ENCODE assay signal across 9 cellular contexts in the genomic region with DNA sequence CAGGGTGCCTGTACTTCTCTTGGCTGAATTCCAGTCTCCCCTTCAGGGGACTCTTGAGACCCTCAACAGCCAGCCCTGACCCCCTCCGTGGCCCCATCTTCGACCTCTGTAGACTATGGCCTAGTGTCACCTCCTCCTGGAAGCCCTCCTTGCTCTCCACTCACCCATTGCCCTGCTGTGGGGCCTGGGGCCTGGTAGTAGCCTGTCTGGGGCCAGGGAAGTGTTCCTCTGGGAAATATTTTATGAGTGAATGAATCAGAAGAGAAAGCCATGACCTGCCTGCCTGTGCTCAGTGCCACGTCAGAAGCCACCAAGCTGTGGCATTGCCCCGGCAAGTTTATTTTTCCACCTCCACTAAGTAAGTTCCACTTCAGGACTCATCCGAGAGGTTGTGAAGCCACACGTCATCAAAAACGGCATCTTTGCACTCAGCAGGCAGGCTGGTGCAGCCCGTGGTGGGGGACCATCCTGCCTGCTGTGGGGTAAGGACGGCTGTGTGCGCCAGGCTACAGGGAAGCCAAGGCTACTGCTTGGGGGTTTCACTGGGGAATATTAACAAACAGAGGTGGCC. TPM values are rescaled to one million over a fixed set of nuclear protein-coding genes. Genes with fewer than 3 reads are reported as not detected.
A peak's percentile ranks its signal among the peaks of the same experiment; 100 is the strongest.
DNase-seq lines count a peak whose midpoint lies in the region; ATAC-seq, FAIRE-seq and TF ChIP-seq lines count a peak whose summit lies in the region.
"Had no signal": no experiment of that assay in that cellular context is flagged by ENCODE, and none has a peak within 500 bp of the region (broad histone marks: within the 10 kb centered on the region; RNA-seq: fewer than 3 reads in every experiment).

No MANE protein-coding gene starts in this region.

- H3K4me1 ChIP-seq in HepG2 (ENCODE audit: insufficient read depth, low read length) (peaks cover 40% of the 10 kb centered on the region), testis (peaks cover 90% of the 10 kb centered on the region)

- H3K4me3 ChIP-seq in HepG2 (replicated peaks in 1 of 3; ENCODE audit: insufficient read depth in 1 of 3, low read depth in 2 of 3, low read length in 3 of 3) (no peak overlapping the region), testis (no peak overlapping the region)

- H3K79me2 ChIP-seq in HepG2 (ENCODE audit: insufficient read depth, low read length): no peaks in the 10 kb centered on the region

- H2AFZ ChIP-seq in HepG2 (ENCODE audit: low read length): no peak overlapping the region

- H4K20me1 ChIP-seq in HepG2 (ENCODE audit: insufficient read depth, low read length): no peaks in the 10 kb centered on the region

- DNase-seq in M059J (ENCODE audit: low read depth): peak; percentile 69
- DNase-seq in chondrocyte (ENCODE audit: low spot score): no peak
- DNase-seq in HepG2 (ENCODE audit: low spot score): no peak
- no peak for DNase-seq in testis
- DNase-seq in NCI-H345 (lab: John Stamatoyannopoulos, UW): no peak
- DNase-seq in WTC11 (ENCODE audit: low spot score): no peak
- DNase-seq: stimulated activated CD4-positive, alpha-beta T cell treated with anti-CD3 and anti-CD28 coated beads, Interleukin-1b, Interleukin-23, amount 100 ng/mL, for 48 hours had no signal

- H3K9me3 Mint-ChIP-seq in chondrocyte (ENCODE audit: low read depth) (no peaks in the 10 kb centered on the region), WTC11 (no peaks in the 10 kb centered on the region)

- H3K27me3 ChIP-seq in HepG2 (ENCODE audit: control insufficient read depth in 1 of 2, insufficient read depth in 2 of 2, low read length in 2 of 2): peaks cover 11 to 45% of the 10 kb centered on the region in 2 experiments; a peak in 4 of 5 replicates
- no peaks in the 10 kb centered on the region for H3K27me3 ChIP-seq in testis

- intact Hi-C loops in HepG2 (cut with micrococcal nuclease; ENCODE audit: unreplicated experiment): no loop called here
- intact Hi-C loops in testis (cut with DNase I; ENCODE audit: low total_unique reads): no loop called here

- H3K9me3 ChIP-seq in HepG2 (ENCODE audit: low read length): no peaks in the 10 kb centered on the region
- no peaks in the 10 kb centered on the region for H3K9me3 ChIP-seq in testis

- H3K4me3 Mint-ChIP-seq in chondrocyte (ENCODE audit: unreplicated experiment) (no peak overlapping the region), WTC11 (no peak overlapping the region)

- WGBS in HepG2 (ENCODE audit: low lambda C conversion rate): 46% methylated on average over 10 of the region's 10 CpGs
- 51 to 57% methylated on average over 10 of the region's 10 CpGs for WGBS in testis, 2 donors

- H3K4me1 Mint-ChIP-seq in chondrocyte (ENCODE audit: low read depth) (peaks cover 50% of the 10 kb centered on the region), WTC11 (no peaks in the 10 kb centered on the region)

- H3K4me2 ChIP-seq in HepG2 (ENCODE audit: low read depth, low read length): no peak overlapping the region

- POLR2A ChIA-PET in HepG2 (lab: Yijun Ruan, JAX): no interaction called here
- POLR2A ChIA-PET in WTC11 (lab: Charles Lee): interaction anchor here (0.6 kb wide), 1 partner anchor 625 kb away, joined by 5 read pairs; no protein-coding TSS in a partner anchor

- H3K36me3 ChIP-seq in HepG2 (replicated peaks in 1 of 2; ENCODE audit: control insufficient read depth in 1 of 2, insufficient read depth in 2 of 2, low read length in 2 of 2) (no peaks in the 10 kb centered on the region), testis (ENCODE audit: low read depth, missing control alignments) (no peaks in the 10 kb centered on the region)

- no peak overlapping the region for H3K27ac ChIP-seq in HepG2 (ENCODE audit: extremely low read length, insufficient read depth, low read length)
- peak overlapping the region; percentile 97 to 98 for H3K27ac ChIP-seq in testis

- CTCF ChIA-PET in HepG2 (lab: Yijun Ruan, JAX; ENCODE audit: low intra/inter-chr PET ratio, low total read pairs): no interaction called here
- CTCF ChIA-PET in WTC11 (lab: Charles Lee): no interaction called here

- ATAC-seq in HepG2: no peak
- no peak for ATAC-seq in HG02678 (IDR thresholded peaks at IDR 0.05; ENCODE audit: unreplicated experiment)
- ATAC-seq in WTC11: no peak
- no peak for ATAC-seq in GM18873 (IDR thresholded peaks at IDR 0.05; ENCODE audit: low FRiP score, unreplicated experiment)

- H3K36me3 Mint-ChIP-seq in chondrocyte (ENCODE audit: low read depth) (peaks cover 2% of the 10 kb centered on the region), WTC11 (no peaks in the 10 kb centered on the region)

- TF ChIP-seq POLR2A in HepG2 (IDR thresholded peaks at IDR 0.05; ENCODE audit: insufficient read depth in 1 of 2, low read depth in 2 of 2, low read length in 2 of 2): no peak
- no peak for TF ChIP-seq POLR2A in testis (IDR thresholded peaks at IDR 0.05)

- FAIRE-seq in HepG2 (lab: Jason Lieb, UNC): no peak

- H3K27ac Mint-ChIP-seq in chondrocyte (ENCODE audit: unreplicated experiment) (peak overlapping the region; percentile 76), WTC11 (no peak overlapping the region; the same call in 1 of the 2 replicates)

- TF ChIP-seq CTCF in chondrocyte (IDR thresholded peaks at IDR 0.05): no peak
- TF ChIP-seq CTCF in HepG2 (CRISPR knock-in tag; IDR thresholded peaks at IDR 0.05): no peak
- no peak for TF ChIP-seq CTCF in testis (IDR thresholded peaks at IDR 0.05)
- no peak for TF ChIP-seq CTCF in WTC11 (IDR thresholded peaks at IDR 0.05)

- no peaks in the 10 kb centered on the region for H3K27me3 Mint-ChIP-seq in chondrocyte (ENCODE audit: low read depth)
- H3K27me3 Mint-ChIP-seq in WTC11 (ENCODE audit: low read depth): no peaks in the 10 kb centered on the region

- TF ChIP-seq EP300 in HepG2 (IDR thresholded peaks at IDR 0.05; ENCODE audit: low read depth in 2 of 2, low read length in 2 of 2) (no peak), HepG2 (CRISPR knock-in tag; IDR thresholded peaks at IDR 0.05; ENCODE audit: borderline replicate concordance) (no peak)

- no peak for TF ChIP-seq RAD21 in HepG2 (CRISPR knock-in tag; IDR thresholded peaks at IDR 0.05)

- no peak overlapping the region for H3K9ac ChIP-seq in HepG2 (ENCODE audit: insufficient read depth, low read depth, low read length)

- no TSS peak for BruUV-seq in HepG2 (replicated peaks; lab: Mats Ljungman, UMichigan)

- in situ Hi-C loops in HepG2 (cut with HindIII; ENCODE audit: extremely low pct_ligation_motif_present, low pct_unique_long_range_greater_than_20kb): no loop called here

TF ChIP-seq in HepG2, 621 proteins besides CTCF, POLR2A, EP300 and RAD21:
- TF ChIP-seq ZMYM3 (CRISPR knock-in tag; IDR thresholded peaks at IDR 0.05): 0 out of 2 replicates have a peak, but pooled peaks have one; percentile 15
- no peak for TF ChIP-seq HOXD1 (CRISPR knock-in tag; IDR thresholded peaks at IDR 0.05)
- 0 out of 2 replicates have a peak, but pooled peaks have one; percentile 41 for TF ChIP-seq CREB1 (IDR thresholded peaks at IDR 0.05)
- TF ChIP-seq CREB1 (CRISPR knock-in tag; IDR thresholded peaks at IDR 0.05): no peak

TF ChIP-seq in WTC11, 78 proteins besides CTCF, POLR2A, EP300 and RAD21 (continues in another document):
- TF ChIP-seq, protein P1, sequence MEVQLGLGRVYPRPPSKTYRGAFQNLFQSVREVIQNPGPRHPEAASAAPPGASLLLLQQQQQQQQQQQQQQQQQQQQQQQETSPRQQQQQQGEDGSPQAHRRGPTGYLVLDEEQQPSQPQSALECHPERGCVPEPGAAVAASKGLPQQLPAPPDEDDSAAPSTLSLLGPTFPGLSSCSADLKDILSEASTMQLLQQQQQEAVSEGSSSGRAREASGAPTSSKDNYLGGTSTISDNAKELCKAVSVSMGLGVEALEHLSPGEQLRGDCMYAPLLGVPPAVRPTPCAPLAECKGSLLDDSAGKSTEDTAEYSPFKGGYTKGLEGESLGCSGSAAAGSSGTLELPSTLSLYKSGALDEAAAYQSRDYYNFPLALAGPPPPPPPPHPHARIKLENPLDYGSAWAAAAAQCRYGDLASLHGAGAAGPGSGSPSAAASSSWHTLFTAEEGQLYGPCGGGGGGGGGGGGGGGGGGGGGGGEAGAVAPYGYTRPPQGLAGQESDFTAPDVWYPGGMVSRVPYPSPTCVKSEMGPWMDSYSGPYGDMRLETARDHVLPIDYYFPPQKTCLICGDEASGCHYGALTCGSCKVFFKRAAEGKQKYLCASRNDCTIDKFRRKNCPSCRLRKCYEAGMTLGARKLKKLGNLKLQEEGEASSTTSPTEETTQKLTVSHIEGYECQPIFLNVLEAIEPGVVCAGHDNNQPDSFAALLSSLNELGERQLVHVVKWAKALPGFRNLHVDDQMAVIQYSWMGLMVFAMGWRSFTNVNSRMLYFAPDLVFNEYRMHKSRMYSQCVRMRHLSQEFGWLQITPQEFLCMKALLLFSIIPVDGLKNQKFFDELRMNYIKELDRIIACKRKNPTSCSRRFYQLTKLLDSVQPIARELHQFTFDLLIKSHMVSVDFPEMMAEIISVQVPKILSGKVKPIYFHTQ (CRISPR knock-in tag; IDR thresholded peaks at IDR 0.05): no peak
- TF ChIP-seq SP1 (CRISPR knock-in tag; conservative IDR thresholded peaks at IDR 0.05): no peak

RNA-seq across cellular contexts. Expression of a gene that starts 59.6 kb away (rescaled TPM):
- total RNA-seq in M059J (2014; rRNA removed; shearing (Covaris generic)): 10.0 and 18.1 TPM in 2 replicates
- total RNA-seq in chondrocyte (16.0 to 19.2 TPM (median 17.8 TPM) in 3 replicates), HepG2 (2016; rRNA removed; fragmentation: Illumina TruSeq; extraction: Trizol) (24.7 and 32.0 TPM in 2 replicates), testis (10 to 100 TPM; 18.1 to 19.9 TPM), WTC11 (2021) (8.5 to 10.1 TPM (median 9.3 TPM) in 3 replicates)
- 25.2 and 27.4 TPM in 2 replicates for total RNA-seq in HepG2 (2016; cell fraction: cytosol; rRNA removed; fragmentation: Illumina TruSeq; extraction: Trizol; ENCODE audit: low read depth)
- total RNA-seq in HepG2 (2016; cell fraction: insoluble cytoplasmic fraction; rRNA removed; fragmentation: Illumina TruSeq; extraction: Trizol): 25.2 and 26.2 TPM in 2 replicates
- total RNA-seq in HepG2 (2016; cell fraction: membrane; rRNA removed; fragmentation: Illumina TruSeq; extraction: Trizol): 42.1 and 44.8 TPM in 2 replicates
- 16.8 and 21.1 TPM in 2 replicates for total RNA-seq in HepG2 (2016; cell fraction: nucleus; rRNA removed; fragmentation: Illumina TruSeq; extraction: Trizol)
- polyA plus RNA-seq in HepG2 (2011; rRNA removed) (16.6 and 18.2 TPM in 2 replicates), testis (ENCODE audit: insufficient read depth, low read depth, low replicate concordance) (4.8 TPM)
- 14.0 and 14.5 TPM in 2 replicates for polyA plus RNA-seq in HepG2 (2011; cell fraction: cytosol; rRNA removed)
- 11.7 and 12.6 TPM in 2 replicates for polyA plus RNA-seq in HepG2 (2011; cell fraction: nucleus; rRNA removed)
- polyA plus RNA-seq in HepG2 (2012): 20.9 and 22.5 TPM in 2 replicates
- polyA plus RNA-seq in HepG2 (2016; cell fraction: cytosol; fragmentation: Illumina TruSeq; extraction: Trizol; ENCODE audit: low read depth): 26.1 and 26.5 TPM in 2 replicates
- 15.3 and 15.6 TPM in 2 replicates for polyA plus RNA-seq in HepG2 (2016; cell fraction: insoluble cytoplasmic fraction; fragmentation: Illumina TruSeq; extraction: Trizol; ENCODE audit: low read depth)
- polyA plus RNA-seq in HepG2 (2016; cell fraction: membrane; fragmentation: Illumina TruSeq; extraction: Trizol; ENCODE audit: low read depth): 29.1 and 30.3 TPM in 2 replicates
- 21.2 and 21.4 TPM in 2 replicates for polyA plus RNA-seq in HepG2 (2016; cell fraction: nucleus; fragmentation: Illumina TruSeq; extraction: Trizol; ENCODE audit: insufficient read depth, low read depth)
- polyA minus RNA-seq in HepG2 (2011; rRNA and poly(A)+ RNA removed; ENCODE audit: low replicate concordance): 7.8 and 47.2 TPM in 2 replicates
- polyA minus RNA-seq in HepG2 (2011; cell fraction: cytosol; rRNA and poly(A)+ RNA removed): 23.7 and 30.1 TPM in 2 replicates
- polyA minus RNA-seq in HepG2 (2011; cell fraction: nucleus; rRNA and poly(A)+ RNA removed): 30.8 and 34.2 TPM in 2 replicates
